In genomic region chr7:74306737-74307469, GRCh38 we compare ENCODE assay signal across 8 cellular contexts. TPM values are rescaled to one million over a fixed set of nuclear protein-coding genes. Genes with fewer than 3 reads are reported as not detected.
A peak's percentile ranks its signal among the peaks of the same experiment; 100 is the strongest.
DNase-seq lines count a peak whose midpoint lies in the region; TF ChIP-seq lines count a peak whose summit lies in the region.

No MANE protein-coding gene starts in this region.

- 58 to 64% methylated on average over 15 to 16 of the region's 20 CpGs for WGBS in mesodermal cell (ENCODE audit: insufficient coverage in 2 of 2), 2 experiments

- no peaks in the 10 kb centered on the region for H3K9me3 ChIP-seq in MG63
- H3K9me3 ChIP-seq in mesodermal cell (ENCODE audit: control insufficient read depth, low read length): no peaks in the 10 kb centered on the region
- no peaks in the 10 kb centered on the region for H3K9me3 ChIP-seq in uterus

- H3K36me3 ChIP-seq in MG63 (no peaks in the 10 kb centered on the region), mesodermal cell (ENCODE audit: control insufficient read depth, insufficient read depth, low read length) (peaks cover 14% of the 10 kb centered on the region), uterus (no peaks in the 10 kb centered on the region)

- H3K4me3 ChIP-seq in MG63 (no peak overlapping the region), mesodermal cell (ENCODE audit: extremely low read depth, insufficient read depth, low read length, poor library complexity, severe bottlenecking) (no peak overlapping the region), uterus (no peak overlapping the region)

- in situ Hi-C loops in Caki2 (cut with HindIII; ENCODE audit: low pct_unique_long_range_greater_than_20kb, low sequenced_read_pairs): no loop called here

- H3K4me1 ChIP-seq in mesodermal cell (ENCODE audit: control insufficient read depth, insufficient read depth, low read length, poor library complexity, severe bottlenecking): peaks cover 11% of the 10 kb centered on the region
- peaks cover 0 to 15% of the 10 kb centered on the region in 2 donors for H3K4me1 ChIP-seq in uterus

- intact Hi-C loops in uterus (cut with DNase I; ENCODE audit: low total_unique reads): no loop called here

- DNase-seq in Caki2 (ENCODE audit: low read depth) (peak; percentile 66), MG63 (peak; percentile 45), cerebellar cortex (ENCODE audit: low spot score) (peak; percentile 29), uterus (peak; percentile 39 to 64), NCI-H510A treated with DMSO at 0.1 percent for 48 hours (lab: John Stamatoyannopoulos, UW) (no peak), NCI-H1048 (lab: John Stamatoyannopoulos, UW) (no peak), NCI-H146 treated with DMSO at 0.1 percent for 48 hours (lab: John Stamatoyannopoulos, UW; ENCODE audit: unreplicated experiment) (no peak)

- no peak for TF ChIP-seq CTCF in uterus (IDR thresholded peaks at IDR 0.05)

- H3K27ac ChIP-seq in mesodermal cell (ENCODE audit: low read depth, low read length, severe bottlenecking): peak overlapping the region; percentile 59
- H3K27ac ChIP-seq in uterus: no peak overlapping the region

- H3K27me3 ChIP-seq in MG63: no peaks in the 10 kb centered on the region
- H3K27me3 ChIP-seq in uterus: no peaks in the 10 kb centered on the region

- TF ChIP-seq POLR2A in uterus (IDR thresholded peaks at IDR 0.05): no peak

RNA-seq across cellular contexts. Expression of gene CLIP2, which starts 17.7 kb away (rescaled TPM):
- total RNA-seq in Caki2 (2014; rRNA removed; shearing (Covaris generic); ENCODE audit: low replicate concordance): 20.5 and 35.9 TPM in 2 replicates
- 6.3 and 6.9 TPM in 2 replicates for total RNA-seq in MG63 (2014; rRNA removed; shearing (Covaris generic); ENCODE audit: low replicate concordance)
- polyA plus RNA-seq in mesodermal cell (2013, experiment 1 of 2): 57.7 TPM
- 45.1 TPM for polyA plus RNA-seq in mesodermal cell (2013, experiment 2 of 2)
- total RNA-seq in uterus: 10 to 100 TPM; 20.3 to 41.8 (median 28.4) TPM

RNA-seq across cellular contexts. Expression of gene RFC2, which starts 52.7 kb away (rescaled TPM):
- 50.5 and 52.0 TPM in 2 replicates for total RNA-seq in Caki2 (2014; rRNA removed; shearing (Covaris generic); ENCODE audit: low replicate concordance)
- 17.3 and 27.4 TPM in 2 replicates for total RNA-seq in MG63 (2014; rRNA removed; shearing (Covaris generic); ENCODE audit: low replicate concordance)
- 39.2 TPM for polyA plus RNA-seq in mesodermal cell (2013, experiment 1 of 2)
- polyA plus RNA-seq in mesodermal cell (2013, experiment 2 of 2): 36.9 TPM
- 10 to 100 TPM in 3 of 4 donors, 1 to 10 TPM in 1; 4.9 to 31.4 (median 19.2) TPM for total RNA-seq in uterus

Comparison
In these comparisons a context has a peak if more than half of its experiments do, and no peak if none do; other contexts are left out.
1. DNase-seq: peak in Caki2 (single experiment), MG63 (single experiment), cerebellar cortex (single experiment) and uterus (2 of 2); none in NCI-H510A treated with DMSO at 0.1 percent for 48 hours (single experiment), NCI-H1048 (single experiment) and NCI-H146 treated with DMSO at 0.1 percent for 48 hours (single experiment).